In the genomic region with DNA sequence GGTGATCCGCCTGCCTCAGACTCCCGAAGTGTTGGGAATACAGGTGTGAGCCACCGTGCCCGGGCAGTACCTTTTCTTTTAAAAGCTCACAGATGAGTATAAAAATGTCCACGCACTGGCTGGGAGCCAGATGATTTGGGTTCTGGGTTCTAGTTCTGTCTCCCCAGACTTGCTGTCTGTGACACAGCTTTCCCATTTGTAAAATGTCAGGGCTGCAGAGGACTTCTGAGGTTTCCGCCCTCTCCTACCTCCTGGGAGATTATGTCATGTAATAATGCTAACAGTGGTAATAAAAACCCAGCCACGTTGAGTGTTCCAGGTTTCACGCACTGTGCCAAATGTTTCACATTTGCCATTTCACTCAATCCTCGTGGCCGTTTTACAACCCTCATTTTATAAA, we compare ENCODE assay signal across 1 cellular context.
TF ChIP-seq lines count a peak whose summit lies in the region.

No MANE protein-coding gene starts in this region.

TF ChIP-seq in SK-N-SH, 30 proteins besides CTCF, POLR2A, EP300 and RAD21:
- no peak for TF ChIP-seq NFIC (IDR thresholded peaks at IDR 0.05; ENCODE audit: borderline replicate concordance)
- no peak for TF ChIP-seq EZH2phosphoT487 (IDR thresholded peaks at IDR 0.05; ENCODE audit: borderline replicate concordance, low read depth)
- no peak for TF ChIP-seq CHD2 (IDR thresholded peaks at IDR 0.05; ENCODE audit: low read length, partially characterized antibody)
- TF ChIP-seq GABPA (IDR thresholded peaks at IDR 0.05; ENCODE audit: low read depth), result no peak
- no peak for TF ChIP-seq IRF3 (IDR thresholded peaks at IDR 0.05; ENCODE audit: low read depth, low read length)
- TF ChIP-seq MEF2A (IDR thresholded peaks at IDR 0.05; ENCODE audit: borderline replicate concordance, low read depth), result no peak
- no peak for TF ChIP-seq USF1 (IDR thresholded peaks at IDR 0.05; ENCODE audit: borderline replicate concordance, low read depth)
- TF ChIP-seq TEAD4 (IDR thresholded peaks at IDR 0.05; ENCODE audit: borderline replicate concordance, insufficient read depth), result no peak
- TF ChIP-seq TCF12 (IDR thresholded peaks at IDR 0.05), result no peak
- no peak for TF ChIP-seq RXRA (IDR thresholded peaks at IDR 0.05; ENCODE audit: borderline replicate concordance, low read depth)
- no peak for TF ChIP-seq GATA2 (CRISPR knock-in tag; IDR thresholded peaks at IDR 0.05)
- no peak for TF ChIP-seq TAF1 (IDR thresholded peaks at IDR 0.05; ENCODE audit: borderline replicate concordance, low read depth, low read length)
- no peak for TF ChIP-seq NRF1 (IDR thresholded peaks at IDR 0.05; ENCODE audit: low read depth, low read length)
- TF ChIP-seq, protein P1, sequence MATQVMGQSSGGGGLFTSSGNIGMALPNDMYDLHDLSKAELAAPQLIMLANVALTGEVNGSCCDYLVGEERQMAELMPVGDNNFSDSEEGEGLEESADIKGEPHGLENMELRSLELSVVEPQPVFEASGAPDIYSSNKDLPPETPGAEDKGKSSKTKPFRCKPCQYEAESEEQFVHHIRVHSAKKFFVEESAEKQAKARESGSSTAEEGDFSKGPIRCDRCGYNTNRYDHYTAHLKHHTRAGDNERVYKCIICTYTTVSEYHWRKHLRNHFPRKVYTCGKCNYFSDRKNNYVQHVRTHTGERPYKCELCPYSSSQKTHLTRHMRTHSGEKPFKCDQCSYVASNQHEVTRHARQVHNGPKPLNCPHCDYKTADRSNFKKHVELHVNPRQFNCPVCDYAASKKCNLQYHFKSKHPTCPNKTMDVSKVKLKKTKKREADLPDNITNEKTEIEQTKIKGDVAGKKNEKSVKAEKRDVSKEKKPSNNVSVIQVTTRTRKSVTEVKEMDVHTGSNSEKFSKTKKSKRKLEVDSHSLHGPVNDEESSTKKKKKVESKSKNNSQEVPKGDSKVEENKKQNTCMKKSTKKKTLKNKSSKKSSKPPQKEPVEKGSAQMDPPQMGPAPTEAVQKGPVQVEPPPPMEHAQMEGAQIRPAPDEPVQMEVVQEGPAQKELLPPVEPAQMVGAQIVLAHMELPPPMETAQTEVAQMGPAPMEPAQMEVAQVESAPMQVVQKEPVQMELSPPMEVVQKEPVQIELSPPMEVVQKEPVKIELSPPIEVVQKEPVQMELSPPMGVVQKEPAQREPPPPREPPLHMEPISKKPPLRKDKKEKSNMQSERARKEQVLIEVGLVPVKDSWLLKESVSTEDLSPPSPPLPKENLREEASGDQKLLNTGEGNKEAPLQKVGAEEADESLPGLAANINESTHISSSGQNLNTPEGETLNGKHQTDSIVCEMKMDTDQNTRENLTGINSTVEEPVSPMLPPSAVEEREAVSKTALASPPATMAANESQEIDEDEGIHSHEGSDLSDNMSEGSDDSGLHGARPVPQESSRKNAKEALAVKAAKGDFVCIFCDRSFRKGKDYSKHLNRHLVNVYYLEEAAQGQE (IDR thresholded peaks at IDR 0.05; ENCODE audit: low read depth, low read length), result no peak
- TF ChIP-seq FOXM1 (IDR thresholded peaks at IDR 0.05; ENCODE audit: low read depth), result no peak
- TF ChIP-seq SMC3 (IDR thresholded peaks at IDR 0.05; ENCODE audit: low read depth, low read length), result no peak
- no peak for TF ChIP-seq POLR2AphosphoS5 (IDR thresholded peaks at IDR 0.05; ENCODE audit: low read depth, low read length)
- TF ChIP-seq JUND (IDR thresholded peaks at IDR 0.05), result no peak
- no peak for TF ChIP-seq RFX5 (IDR thresholded peaks at IDR 0.05; ENCODE audit: low read length)
- TF ChIP-seq FOSL2 (IDR thresholded peaks at IDR 0.05; ENCODE audit: borderline replicate concordance, low read depth), result no peak
